10 cellular contexts compared by ENCODE assay signal in genomic region chr2:110993557-110994231, GRCh38.
DNase-seq lines count a peak whose midpoint lies in the region; ATAC-seq, FAIRE-seq and TF ChIP-seq lines count a peak whose summit lies in the region.
"Had no signal": no experiment of that assay in that cellular context is flagged by ENCODE, and none has a peak within 500 bp of the region (broad histone marks: within the 10 kb centered on the region; RNA-seq: fewer than 3 reads in every experiment).

No MANE protein-coding gene starts in this region.

- peaks cover 13 to 23% of the 10 kb centered on the region in 2 donors for H3K9me3 Mint-ChIP-seq in stimulated activated naive CD8-positive, alpha-beta T cell treated with anti-CD3 and anti-CD28 coated beads, Interleukin-15, amount 100 ng/mL, for 72 hours
- H3K9me3 Mint-ChIP-seq in immature natural killer cell = peaks cover 0 to 1% (median 0%) of the 10 kb centered on the region in 6 donors

- H3K4me3 ChIP-seq in OCI-LY7 (ENCODE audit: low read depth, low read length, poor library complexity, severe bottlenecking) = no peak overlapping the region

- H3K4me3 Mint-ChIP-seq in stimulated activated naive CD8-positive, alpha-beta T cell treated with anti-CD3 and anti-CD28 coated beads, Interleukin-15, amount 100 ng/mL, for 72 hours = no peak overlapping the region
- H3K4me3 Mint-ChIP-seq in immature natural killer cell = peak overlapping the region; percentile 52 to 84 (median 79)

- no peak for TF ChIP-seq POLR2A in GM12892 (IDR thresholded peaks at IDR 0.05; ENCODE audit: low read depth, low read length)

- H3K4me1 Mint-ChIP-seq in stimulated activated naive CD8-positive, alpha-beta T cell treated with anti-CD3 and anti-CD28 coated beads, Interleukin-15, amount 100 ng/mL, for 72 hours = peaks cover 18% of the 10 kb centered on the region
- H3K4me1 Mint-ChIP-seq in immature natural killer cell = peaks cover 37 to 43% of the 10 kb centered on the region in 2 donors

- CTCF ChIA-PET in OCI-LY7 (lab: Charles Lee; ENCODE audit: unreplicated experiment) = no interaction called here

- H3K36me3 Mint-ChIP-seq in immature natural killer cell = no peaks in the 10 kb centered on the region

- no TSS peak for BruUV-seq in OCI-LY7 (replicated peaks; lab: Mats Ljungman, UMichigan)

- H3K4me1 ChIP-seq in OCI-LY7 (ENCODE audit: insufficient read depth, low read length, poor library complexity, severe bottlenecking) = peaks cover 17% of the 10 kb centered on the region

- no peak overlapping the region for H3K27ac Mint-ChIP-seq in stimulated activated naive CD8-positive, alpha-beta T cell treated with anti-CD3 and anti-CD28 coated beads, Interleukin-15, amount 100 ng/mL, for 72 hours
- H3K27ac Mint-ChIP-seq in immature natural killer cell = peak overlapping the region; percentile 67 to 89 (median 80)

- FAIRE-seq in GM12892 (lab: Jason Lieb, UNC) = no peak

- H3K27me3 Mint-ChIP-seq in stimulated activated naive CD8-positive, alpha-beta T cell treated with anti-CD3 and anti-CD28 coated beads, Interleukin-15, amount 100 ng/mL, for 72 hours = peaks cover 9% of the 10 kb centered on the region
- H3K27me3 Mint-ChIP-seq in immature natural killer cell (ENCODE audit: low read depth in 3 of 3) = peaks cover 0 to 2% (median 0%) of the 10 kb centered on the region in 3 donors

- no peak for TF ChIP-seq CTCF in OCI-LY7 (conservative IDR thresholded peaks at IDR 0.05; ENCODE audit: low read length)

- intact Hi-C loops in OCI-LY7 (cut with micrococcal nuclease; ENCODE audit: unreplicated experiment) = no loop called here

- H3K36me3 ChIP-seq in OCI-LY7 (ENCODE audit: insufficient read depth, low read length) = no peaks in the 10 kb centered on the region

- no peak for ATAC-seq in stimulated activated naive CD8-positive, alpha-beta T cell treated with anti-CD3 and anti-CD28 coated beads, Interleukin-15, Interleukin-2, amounts not matched to agents 100 U/mL and 50 U/mL, for 24 hours
- ATAC-seq in stimulated activated naive CD8-positive, alpha-beta T cell treated with anti-CD3 and anti-CD28 coated beads, Interleukin-15, amount 100 ng/mL, for 72 hours = no peak
- ATAC-seq in HG02885 (IDR thresholded peaks at IDR 0.05; ENCODE audit: poor library complexity, unreplicated experiment) = no peak

- H3K9me3 ChIP-seq in OCI-LY7 (ENCODE audit: low read length) = no peaks in the 10 kb centered on the region

- H3K27ac ChIP-seq in OCI-LY7 (ENCODE audit: low read depth, low read length, poor library complexity, severe bottlenecking) = no peak overlapping the region

- H4K20me1 ChIP-seq in OCI-LY7 (ENCODE audit: insufficient read depth, low read length) = no peaks in the 10 kb centered on the region

- peak; percentile 13 for DNase-seq in stimulated activated naive CD8-positive, alpha-beta T cell treated with anti-CD3 and anti-CD28 coated beads, Interleukin-15, Interleukin-2, amounts not matched to agents 100 U/mL and 50 U/mL, for 24 hours
- DNase-seq in stimulated activated naive CD8-positive, alpha-beta T cell treated with anti-CD3 and anti-CD28 coated beads, Interleukin-15, amount 100 ng/mL, for 72 hours = no peak
- DNase-seq in OCI-LY7 (ENCODE audit: low spot score) (peak; percentile 29), immature natural killer cell (peak; percentile 26 to 35 (median 32)), NCI-H187 treated with DMSO at 0.1 percent for 48 hours (lab: John Stamatoyannopoulos, UW) (no peak), GM12892 (ENCODE audit: insufficient read length) (no peak), NCI-H1105 (lab: John Stamatoyannopoulos, UW) (no peak)
- DNase-seq: central memory CD4-positive, alpha-beta T cell; NCI-H82 had no signal

- H3K4me2 ChIP-seq in OCI-LY7 (ENCODE audit: low read length) = peak overlapping the region; percentile 32

- H3K9me2 ChIP-seq in OCI-LY7 (ENCODE audit: insufficient read depth, low read length) = no peaks in the 10 kb centered on the region

- H3K79me2 ChIP-seq in OCI-LY7 (ENCODE audit: insufficient read depth, low read depth, low read length) = no peaks in the 10 kb centered on the region

- peak overlapping the region; percentile 74 for H2AFZ ChIP-seq in OCI-LY7 (ENCODE audit: low read length)

- POLR2A ChIA-PET in OCI-LY7 (lab: Charles Lee) = no interaction called here

Comparison
In these comparisons a context has a peak if more than half of its experiments do, and no peak if none do; other contexts are left out.
1. DNase-seq: peak in stimulated activated naive CD8-positive, alpha-beta T cell treated with anti-CD3 and anti-CD28 coated beads, Interleukin-15, Interleukin-2, amounts not matched to agents 100 U/mL and 50 U/mL, for 24 hours (single experiment), OCI-LY7 (single experiment) and immature natural killer cell (3 of 3); none in stimulated activated naive CD8-positive, alpha-beta T cell treated with anti-CD3 and anti-CD28 coated beads, Interleukin-15, amount 100 ng/mL, for 72 hours (0 of 2), NCI-H187 treated with DMSO at 0.1 percent for 48 hours (single experiment), GM12892 (single experiment) and NCI-H1105 (single experiment).
2. H3K27ac Mint-ChIP-seq: peak in immature natural killer cell (6 of 6); none in stimulated activated naive CD8-positive, alpha-beta T cell treated with anti-CD3 and anti-CD28 coated beads, Interleukin-15, amount 100 ng/mL, for 72 hours (0 of 2).
3. H3K4me3 Mint-ChIP-seq: peak in immature natural killer cell (5 of 5); none in stimulated activated naive CD8-positive, alpha-beta T cell treated with anti-CD3 and anti-CD28 coated beads, Interleukin-15, amount 100 ng/mL, for 72 hours (0 of 2).